8 cellular contexts compared by ENCODE assay signal in the genomic region with DNA sequence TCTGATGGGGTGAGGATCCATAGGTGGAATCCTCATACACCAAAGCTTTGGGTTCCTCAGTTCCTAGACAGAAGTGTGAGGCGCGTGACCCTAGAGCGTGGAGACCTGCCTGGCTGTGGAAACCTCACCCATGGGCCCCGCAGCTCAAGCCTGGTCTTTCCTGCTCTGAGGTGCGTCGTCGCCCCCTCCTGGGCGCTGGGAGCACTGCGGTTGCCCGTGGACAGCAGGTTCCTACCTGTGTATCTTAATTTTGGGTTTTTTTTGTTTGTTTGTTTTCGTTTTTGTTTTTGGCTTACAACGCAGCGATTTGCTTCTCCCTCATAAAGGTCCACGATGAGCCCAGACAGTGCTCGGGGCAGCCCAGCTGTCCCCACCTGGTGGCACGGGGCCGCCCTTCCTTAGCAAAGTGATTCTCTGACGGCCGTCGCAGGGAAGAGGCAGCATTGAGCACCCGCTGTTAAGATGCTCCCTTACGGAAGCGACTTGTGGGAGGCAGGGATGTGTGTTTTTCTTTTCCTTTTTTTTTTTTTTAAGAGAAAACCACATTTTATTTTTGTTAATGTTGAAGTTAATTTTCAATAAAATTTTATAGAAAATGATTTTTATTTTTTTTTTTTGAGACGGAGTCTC.
DNase-seq lines count a peak whose midpoint lies in the region; ATAC-seq and TF ChIP-seq lines count a peak whose summit lies in the region.

No MANE protein-coding gene starts in this region.

- no peak overlapping the region for H3K27ac ChIP-seq in WERI-Rb-1

- ATAC-seq in GM18907 (IDR thresholded peaks at IDR 0.05; ENCODE audit: unreplicated experiment) (peak; percentile 53), HG03354 (IDR thresholded peaks at IDR 0.05; ENCODE audit: poor library complexity, severe bottlenecking, unreplicated experiment) (no peak)

- DNase-seq in ACHN (peak; percentile 49), NCI-H1694 (lab: John Stamatoyannopoulos, UW) (peak; percentile 71), WERI-Rb-1 (peak; percentile 89), T47D (ENCODE audit: low read depth in 1 of 2, low spot score in 1 of 2) (peak; percentile 78 to 91), inferior parietal cortex (ENCODE audit: extremely low spot score) (peak; percentile 81)
- peak; percentile 63 to 81 for DNase-seq in stimulated activated CD4-positive, alpha-beta T cell treated with anti-CD3 and anti-CD28 coated beads, Interleukin-15, amount 100 ng/mL, for 48 hours (ENCODE audit: low read depth in 2 of 2)

- no peak overlapping the region for H3K4me3 ChIP-seq in WERI-Rb-1 (ENCODE audit: low read depth, low read length)

- H3K9me3 ChIP-seq in WERI-Rb-1 (ENCODE audit: severe bottlenecking), result no peaks in the 10 kb centered on the region

- in situ Hi-C loops in ACHN (cut with HindIII; ENCODE audit: low pct_ligation_motif_present, low pct_unique_long_range_greater_than_20kb, low sequenced_read_pairs) (no loop called here), T47D (cut with HindIII; ENCODE audit: low pct_unique_long_range_greater_than_20kb, low sequenced_read_pairs) (no loop called here)

- peaks cover 37% of the 10 kb centered on the region for H3K36me3 ChIP-seq in WERI-Rb-1

- TF ChIP-seq CTCF in WERI-Rb-1 (IDR thresholded peaks at IDR 0.05; ENCODE audit: low read depth, low read length), result peak; percentile 99

- no peaks in the 10 kb centered on the region for H3K27me3 ChIP-seq in WERI-Rb-1 (ENCODE audit: insufficient read depth, low read depth, severe bottlenecking)
